ENCODE assay signal across 1 cellular context in genomic region chr16:67415872-67416793, GRCh38.
TF ChIP-seq lines count a peak whose summit lies in the region.

TSS of gene ZDHHC1 (minus strand) at chr16:67416477. CDS start at chr16:67407775, 8,702 bp downstream.

TF ChIP-seq in HepG2, 621 proteins besides CTCF, POLR2A, EP300 and RAD21 (continued from another document and continues in another):
- no peak for TF ChIP-seq REST (IDR thresholded peaks at IDR 0.05; ENCODE audit: borderline replicate concordance in 1 of 2, low read depth in 1 of 2, low read length in 2 of 2)
- TF ChIP-seq USF2 (IDR thresholded peaks at IDR 0.05; ENCODE audit: low read depth, low read length), result no peak
- TF ChIP-seq USF2 (CRISPR knock-in tag; IDR thresholded peaks at IDR 0.05; ENCODE audit: borderline replicate concordance), result no peak
- TF ChIP-seq KMT2A (CRISPR knock-in tag; IDR thresholded peaks at IDR 0.05), result 0 out of 2 replicates have a peak, but pooled peaks have one; percentile 47
- no peak; the same call in 1 of the 2 replicates for TF ChIP-seq ZNF784 (CRISPR knock-in tag; IDR thresholded peaks at IDR 0.05; ENCODE audit: borderline replicate concordance)
- peak; percentile 67; the same call in 1 of the 2 replicates for TF ChIP-seq IRF2 (CRISPR knock-in tag; IDR thresholded peaks at IDR 0.05)
- no peak for TF ChIP-seq PAWR (CRISPR knock-in tag; IDR thresholded peaks at IDR 0.05; ENCODE audit: borderline replicate concordance)
- no peak for TF ChIP-seq GMEB2 (CRISPR knock-in tag; IDR thresholded peaks at IDR 0.05; ENCODE audit: low read depth)
- TF ChIP-seq SRY (CRISPR knock-in tag; IDR thresholded peaks at IDR 0.05), result peak; percentile 69; the same call in 1 of the 2 replicates
- peak; percentile 93 for TF ChIP-seq ZNF501 (CRISPR knock-in tag; IDR thresholded peaks at IDR 0.05)
- peak; percentile 67; the same call in 1 of the 2 replicates for TF ChIP-seq ZNF367 (CRISPR knock-in tag; IDR thresholded peaks at IDR 0.05; ENCODE audit: borderline replicate concordance)
- TF ChIP-seq PCBP1 (IDR thresholded peaks at IDR 0.05; ENCODE audit: borderline replicate concordance, low read depth, low read length), result no peak
- TF ChIP-seq CHCHD3 (CRISPR knock-in tag; IDR thresholded peaks at IDR 0.05), result no peak
- peak; percentile 94 for TF ChIP-seq PRDM15 (CRISPR knock-in tag; IDR thresholded peaks at IDR 0.05)
- no peak for TF ChIP-seq CAMTA2 (CRISPR knock-in tag; IDR thresholded peaks at IDR 0.05; ENCODE audit: borderline replicate concordance)
- no peak for TF ChIP-seq JARID2 (CRISPR knock-in tag; IDR thresholded peaks at IDR 0.05; ENCODE audit: insufficient replicate concordance)
- no peak; the same call in 1 of the 2 replicates for TF ChIP-seq PITX1 (CRISPR knock-in tag; IDR thresholded peaks at IDR 0.05)
- TF ChIP-seq FOXA3 (CRISPR knock-in tag; IDR thresholded peaks at IDR 0.05), result 0 out of 2 replicates have a peak, but pooled peaks have one; percentile 23
- peak; percentile 23 for TF ChIP-seq TEAD3 (CRISPR knock-in tag; optimal IDR thresholded peaks at IDR 0.05; ENCODE audit: borderline replicate concordance)
- TF ChIP-seq CREB3 (CRISPR knock-in tag; IDR thresholded peaks at IDR 0.05), result no peak
- TF ChIP-seq ZNF749 (CRISPR knock-in tag; IDR thresholded peaks at IDR 0.05; ENCODE audit: borderline replicate concordance), result no peak
- TF ChIP-seq ZNF234 (CRISPR knock-in tag; conservative IDR thresholded peaks at IDR 0.05), result peak; percentile 81; the same call in 1 of the 2 replicates
- TF ChIP-seq ZSCAN5A (CRISPR knock-in tag; IDR thresholded peaks at IDR 0.05; ENCODE audit: borderline replicate concordance), result 0 out of 2 replicates have a peak, but pooled peaks have one; percentile 36
- TF ChIP-seq CHD2 (IDR thresholded peaks at IDR 0.05; ENCODE audit: low read depth, low read length), result no peak
- no peak for TF ChIP-seq SP140L (CRISPR knock-in tag; IDR thresholded peaks at IDR 0.05; ENCODE audit: borderline replicate concordance)
- no peak for TF ChIP-seq ZNF569 (CRISPR knock-in tag; IDR thresholded peaks at IDR 0.05; ENCODE audit: borderline replicate concordance)
- peak; percentile 55; the same call in 1 of the 2 replicates for TF ChIP-seq ZNF713 (CRISPR knock-in tag; IDR thresholded peaks at IDR 0.05)
- TF ChIP-seq ZFP82 (CRISPR knock-in tag; IDR thresholded peaks at IDR 0.05; ENCODE audit: borderline replicate concordance), result peak; percentile 77; the same call in 1 of the 2 replicates
- TF ChIP-seq ZNF75D (CRISPR knock-in tag; IDR thresholded peaks at IDR 0.05; ENCODE audit: borderline replicate concordance), result no peak
- TF ChIP-seq ZFP36 (IDR thresholded peaks at IDR 0.05; ENCODE audit: borderline replicate concordance, low read depth, low read length, partially characterized antibody), result no peak
- TF ChIP-seq ZNF615 (CRISPR knock-in tag; IDR thresholded peaks at IDR 0.05; ENCODE audit: borderline replicate concordance), result no peak
- no peak for TF ChIP-seq ZFP1 (CRISPR knock-in tag; IDR thresholded peaks at IDR 0.05)
- TF ChIP-seq ZBTB44 (CRISPR knock-in tag; IDR thresholded peaks at IDR 0.05), result no peak
- peak; percentile 55 for TF ChIP-seq MED13 (CRISPR knock-in tag; IDR thresholded peaks at IDR 0.05)
- peak; percentile 71; the same call in 1 of the 2 replicates for TF ChIP-seq ZNF574 (CRISPR knock-in tag; IDR thresholded peaks at IDR 0.05)
- TF ChIP-seq ZNF503 (CRISPR knock-in tag; IDR thresholded peaks at IDR 0.05), result peak; percentile 73; the same call in 1 of the 2 replicates
